12 cellular contexts compared by ENCODE assay signal in genomic region chr1:218660678-218661053, GRCh38.
DNase-seq lines count a peak whose midpoint lies in the region; ATAC-seq, FAIRE-seq and TF ChIP-seq lines count a peak whose summit lies in the region.
"Had no signal": no experiment of that assay in that cellular context is flagged by ENCODE, and none has a peak within 500 bp of the region (broad histone marks: within the 10 kb centered on the region; RNA-seq: fewer than 3 reads in every experiment).

No MANE protein-coding gene starts in this region.

- H3K4me2 ChIP-seq in PC-3 (ENCODE audit: low read length) (peak overlapping the region; percentile 52), endothelial cell of umbilical vein (ENCODE audit: insufficient read depth, low read length) (peak overlapping the region; percentile 22), trophoblast cell (ENCODE audit: low read length) (no peak overlapping the region)

- no peak overlapping the region for H2AK5ac ChIP-seq in trophoblast cell (ENCODE audit: low read length)

- peak; percentile 93 for DNase-seq in EL
- DNase-seq in PC-3: peak; percentile 98
- peak; percentile 91 for DNase-seq in endothelial cell of umbilical vein (ENCODE audit: low read depth, low spot score)
- peak; percentile 34 to 72 for DNase-seq in trophoblast cell
- no peak for DNase-seq in middle frontal gyrus (ENCODE audit: extremely low spot score, low spot score)
- no peak for DNase-seq in CD14-positive monocyte (ENCODE audit: low spot score)
- DNase-seq in HAP-1 (ENCODE audit: low spot score in 2 of 2): no peak
- DNase-seq: esophagus squamous epithelium, Kasumi-1, NCI-H524 had no signal

- no peak overlapping the region for H4K8ac ChIP-seq in trophoblast cell (ENCODE audit: low read depth, low read length)

- H2BK12ac ChIP-seq in trophoblast cell (ENCODE audit: low read length): no peak overlapping the region

- intact Hi-C loops in PC-3 (cut with micrococcal nuclease) (loop anchor here (1.0 to 10.0 kb wide), 6 partner anchors 39 to 313 kb away; partner anchors contain the start of gene TGFB2), endothelial cell of umbilical vein (cut with micrococcal nuclease) (loop anchor here (1.0 to 5.0 kb wide), 6 partner anchors 14 to 313 kb away; partner anchors contain the start of gene TGFB2), CD14-positive monocyte (cut with micrococcal nuclease) (no loop called here)

- no peaks in the 10 kb centered on the region for H3K36me3 ChIP-seq in PC-3 (ENCODE audit: low read depth, low read length)
- H3K36me3 ChIP-seq in endothelial cell of umbilical vein (ENCODE audit: control insufficient read depth in 2 of 2, extremely low read depth in 1 of 2, insufficient read depth in 2 of 2, low read length in 2 of 2): no peaks in the 10 kb centered on the region
- H3K36me3 ChIP-seq in trophoblast cell (ENCODE audit: control insufficient read depth in 1 of 2, insufficient read depth in 2 of 2, low read length in 2 of 2): no peaks in the 10 kb centered on the region
- H3K36me3 ChIP-seq in HAP-1 (replicated peaks): no peaks in the 10 kb centered on the region
- H3K36me3 ChIP-seq: esophagus squamous epithelium had no signal

- no peak overlapping the region for H3K4ac ChIP-seq in trophoblast cell (ENCODE audit: low read depth, low read length)

- H3K27me3 Mint-ChIP-seq in CD14-positive monocyte (ENCODE audit: low read depth in 3 of 3): peaks cover 0 to 2% (median 1%) of the 10 kb centered on the region in 3 donors

- peaks cover 10% of the 10 kb centered on the region for H3F3A ChIP-seq in PC-3 (ENCODE audit: low read length, unreplicated experiment)

- H2AFZ ChIP-seq in PC-3 (ENCODE audit: low read length) (no peak overlapping the region), endothelial cell of umbilical vein (ENCODE audit: low read depth, low read length) (no peak overlapping the region), trophoblast cell (ENCODE audit: insufficient read depth, low read length, poor library complexity) (no peak overlapping the region)

- H3K9me3 ChIP-seq in PC-3 (ENCODE audit: low read length): no peaks in the 10 kb centered on the region
- no peaks in the 10 kb centered on the region for H3K9me3 ChIP-seq in endothelial cell of umbilical vein (replicated peaks; ENCODE audit: control insufficient read depth, insufficient read depth, low read length)
- no peaks in the 10 kb centered on the region for H3K9me3 ChIP-seq in trophoblast cell (ENCODE audit: insufficient read depth, low read depth, low read length)
- no peaks in the 10 kb centered on the region for H3K9me3 ChIP-seq in HAP-1
- H3K9me3 ChIP-seq: esophagus squamous epithelium had no signal

- TF ChIP-seq CTCF in PC-3 (conservative IDR thresholded peaks at IDR 0.05; ENCODE audit: low read depth, low read length) (no peak), endothelial cell of umbilical vein (IDR thresholded peaks at IDR 0.05; ENCODE audit: extremely low read depth in 1 of 2, insufficient read depth in 1 of 2, low read depth in 1 of 2, low read length in 2 of 2) (no peak), CD14-positive monocyte (IDR thresholded peaks at IDR 0.05) (no peak)

- dilution Hi-C loops in endothelial cell of umbilical vein (cut with MboI; ENCODE audit: extremely low pct_ligation_motif_present, low sequenced_read_pairs): no loop called here

- H2BK5ac ChIP-seq in trophoblast cell (ENCODE audit: low read depth, low read length, poor library complexity): no peak overlapping the region

- H3K27ac Mint-ChIP-seq in CD14-positive monocyte: no peak overlapping the region
- H3K27ac Mint-ChIP-seq: T-helper 1 cell treated with Interleukin-12 subunit alpha and Interleukin-12 subunit beta and Interleukin-4 antibody, amounts not matched to agents 30 μg/mL and 1 μg/mL, for 36 hours had no signal

- POLR2A ChIA-PET in PC-3 (lab: Charles Lee; ENCODE audit: unreplicated experiment): no interaction called here
- POLR2A ChIA-PET in endothelial cell of umbilical vein (lab: Charles Lee): no interaction called here

- H2BK120ac ChIP-seq in trophoblast cell (ENCODE audit: insufficient read depth, low read length, poor library complexity): no peak overlapping the region

- H3K9me1 ChIP-seq in endothelial cell of umbilical vein (replicated peaks; ENCODE audit: control insufficient read depth, extremely low read depth, insufficient read depth, low read length): no peaks in the 10 kb centered on the region

- no peak overlapping the region for H4K12ac ChIP-seq in trophoblast cell (ENCODE audit: low read depth, low read length)

- H3K18ac ChIP-seq in trophoblast cell (ENCODE audit: low read length): no peak overlapping the region

- H3K23ac ChIP-seq in trophoblast cell (ENCODE audit: low read length): no peak overlapping the region

- FAIRE-seq in endothelial cell of umbilical vein (lab: Jason Lieb, UNC): peak; percentile 87

- BruUV-seq in PC-3 (replicated peaks; lab: Mats Ljungman, UMichigan): no TSS peak
- no TSS peak for BruUV-seq in endothelial cell of umbilical vein (replicated peaks; lab: Mats Ljungman, UMichigan)

- peak overlapping the region; percentile 11; the same call in 1 of the 2 replicates for H3K9ac ChIP-seq in PC-3 (ENCODE audit: low read length)
- H3K9ac ChIP-seq in endothelial cell of umbilical vein (replicated peaks; ENCODE audit: extremely low read depth, insufficient read depth, low read length): peak overlapping the region; percentile 47
- no peak overlapping the region for H3K9ac ChIP-seq in trophoblast cell (ENCODE audit: low read length)

- peaks cover 0 to 3% (median 0%) of the 10 kb centered on the region in 7 donors for H3K9me3 Mint-ChIP-seq in CD14-positive monocyte
- H3K9me3 Mint-ChIP-seq: T-helper 1 cell treated with Interleukin-12 subunit alpha and Interleukin-12 subunit beta and Interleukin-4 antibody, amounts not matched to agents 30 μg/mL and 1 μg/mL, for 36 hours had no signal

- H3K4me1 Mint-ChIP-seq in CD14-positive monocyte: no peaks in the 10 kb centered on the region

- H3K27ac ChIP-seq in PC-3 (ENCODE audit: low read length): peak overlapping the region; percentile 71
- H3K27ac ChIP-seq in endothelial cell of umbilical vein (ENCODE audit: insufficient read depth, low read depth, low read length): peak overlapping the region; percentile 64
- peak overlapping the region; percentile 94 for H3K27ac ChIP-seq in trophoblast cell (ENCODE audit: low read depth, low read length)
- H3K27ac ChIP-seq: esophagus squamous epithelium had no signal

- ATAC-seq in PC-3: peak; percentile 60
- ATAC-seq in HG03521 (IDR thresholded peaks at IDR 0.05; ENCODE audit: unreplicated experiment): no peak

- no peak overlapping the region for H4K91ac ChIP-seq in trophoblast cell (ENCODE audit: low read depth, low read length)

- in situ Hi-C loops in HAP-1 (cut with MboI; ENCODE audit: low sequenced_read_pairs): no loop called here

- no CpG with 5 or more reads among the region's 1 CpG for WGBS in trophoblast cell (ENCODE audit: extremely low coverage, insufficient coverage, insufficient read length)

- no peak overlapping the region for H3K4me3 Mint-ChIP-seq in CD14-positive monocyte
- H3K4me3 Mint-ChIP-seq: T-helper 1 cell treated with Interleukin-12 subunit alpha and Interleukin-12 subunit beta and Interleukin-4 antibody, amounts not matched to agents 30 μg/mL and 1 μg/mL, for 36 hours had no signal

- H3K27me3 ChIP-seq in PC-3 (ENCODE audit: low read length) (no peaks in the 10 kb centered on the region), endothelial cell of umbilical vein (ENCODE audit: control insufficient read depth in 2 of 2, insufficient read depth in 2 of 2, low read length in 2 of 2) (no peaks in the 10 kb centered on the region), trophoblast cell (ENCODE audit: insufficient read depth, low read length) (no peaks in the 10 kb centered on the region), HAP-1 (ENCODE audit: low read depth) (no peaks in the 10 kb centered on the region)
- H3K27me3 ChIP-seq: esophagus squamous epithelium had no signal

- H3K79me2 ChIP-seq in PC-3 (ENCODE audit: low read length) (no peaks in the 10 kb centered on the region), endothelial cell of umbilical vein (ENCODE audit: control insufficient read depth, insufficient read depth, low read length) (no peaks in the 10 kb centered on the region), trophoblast cell (ENCODE audit: control insufficient read depth, insufficient read depth, low read length, poor library complexity) (no peaks in the 10 kb centered on the region)

- H3K9me2 ChIP-seq in PC-3 (replicated peaks; ENCODE audit: low read length): peaks cover 9% of the 10 kb centered on the region; the same call in 1 of the 2 replicates

- no peaks in the 10 kb centered on the region for H3K36me3 Mint-ChIP-seq in CD14-positive monocyte

- H3K4me3 ChIP-seq in PC-3 (ENCODE audit: low read length): peak overlapping the region; percentile 0; the same call in 1 of the 2 replicates
- H3K4me3 ChIP-seq in endothelial cell of umbilical vein (replicated peaks in 1 of 3; ENCODE audit: insufficient read depth in 1 of 3, low read depth in 1 of 3, low read length in 3 of 3): no peak overlapping the region
- H3K4me3 ChIP-seq in trophoblast cell (ENCODE audit: low read depth, low read length): no peak overlapping the region
- H3K4me3 ChIP-seq in HAP-1: no peak overlapping the region
- H3K4me3 ChIP-seq: esophagus squamous epithelium had no signal

- CTCF ChIA-PET in PC-3 (lab: Charles Lee) (no interaction called here), endothelial cell of umbilical vein (lab: Charles Lee) (interaction anchor here (1.0 kb wide), 1 partner anchor 59 kb away, joined by 3 read pairs; no protein-coding TSS in a partner anchor)

- H4K20me1 ChIP-seq in PC-3 (ENCODE audit: low read length) (no peaks in the 10 kb centered on the region), endothelial cell of umbilical vein (replicated peaks; ENCODE audit: control insufficient read depth, extremely low read depth, insufficient read depth, low read length) (no peaks in the 10 kb centered on the region)

- H3K14ac ChIP-seq in trophoblast cell (ENCODE audit: low read length): no peak overlapping the region

- peaks cover 78% of the 10 kb centered on the region for H3K4me1 ChIP-seq in PC-3 (ENCODE audit: insufficient read depth, low read length)
- peaks cover 26% of the 10 kb centered on the region for H3K4me1 ChIP-seq in endothelial cell of umbilical vein (ENCODE audit: control insufficient read depth, extremely low read depth, insufficient read depth, low read length)
- peaks cover 2 to 8% of the 10 kb centered on the region in 2 experiments for H3K4me1 ChIP-seq in trophoblast cell (ENCODE audit: control insufficient read depth in 1 of 2, insufficient read depth in 2 of 2, low read length in 2 of 2)
- H3K4me1 ChIP-seq in HAP-1: peaks cover 16% of the 10 kb centered on the region

- peaks cover 11% of the 10 kb centered on the region for H3K79me1 ChIP-seq in trophoblast cell (ENCODE audit: low read length)

- no peak for TF ChIP-seq POLR2A in endothelial cell of umbilical vein (IDR thresholded peaks at IDR 0.05; ENCODE audit: low read depth, low read length)

TF ChIP-seq in endothelial cell of umbilical vein, 7 proteins besides CTCF, POLR2A, EP300 and RAD21 (continues in another document):
- peak; percentile 98 for TF ChIP-seq FOS (IDR thresholded peaks at IDR 0.05; ENCODE audit: borderline replicate concordance, insufficient read depth, low read length)
- TF ChIP-seq JUN (IDR thresholded peaks at IDR 0.05; ENCODE audit: borderline replicate concordance, insufficient read depth, insufficient read length, low read depth): peak; percentile 99
- TF ChIP-seq GATA2 (IDR thresholded peaks at IDR 0.05; ENCODE audit: insufficient read depth, insufficient read length, low read depth, low read length): no peak

Comparison
In these comparisons a context has a peak if more than half of its experiments do, and no peak if none do; other contexts are left out.
1. DNase-seq: peak in EL (single experiment), PC-3 (single experiment), endothelial cell of umbilical vein (single experiment) and trophoblast cell (2 of 2); none in middle frontal gyrus (single experiment), CD14-positive monocyte (single experiment) and HAP-1 (0 of 2).
2. intact Hi-C loops: an anchor here in PC-3 (1.0 to 10.0 kb wide) and endothelial cell of umbilical vein (1.0 to 5.0 kb wide); none called in CD14-positive monocyte.
3. Peak in every context shown above with its lines, with median percentiles within 50 percentile points of each other: H3K27ac ChIP-seq.